Comparison of ENCODE assay signal across 19 cellular contexts in genomic region chr4:25873632-25874129, GRCh38. TPM values are rescaled to one million over a fixed set of nuclear protein-coding genes. Genes with fewer than 3 reads are reported as not detected.
DNase-seq lines count a peak whose midpoint lies in the region; ATAC-seq and TF ChIP-seq lines count a peak whose summit lies in the region.
"Had no signal": no experiment of that assay in that cellular context is flagged by ENCODE, and none has a peak within 500 bp of the region (broad histone marks: within the 10 kb centered on the region; RNA-seq: fewer than 3 reads in every experiment).

No MANE protein-coding gene starts in this region.

- TF ChIP-seq CTCF in OCI-LY1 (IDR thresholded peaks at IDR 0.05; ENCODE audit: low read length) (no peak), left lung (IDR thresholded peaks at IDR 0.05) (no peak)

- H3K4me2 ChIP-seq in OCI-LY1 (ENCODE audit: low read length) = peak overlapping the region; percentile 63

- in situ Hi-C loops in HAP-1 (cut with MboI; ENCODE audit: low sequenced_read_pairs) = no loop called here

- H3K4me3 ChIP-seq in OCI-LY1 (ENCODE audit: low read depth, low read length, poor library complexity, severe bottlenecking) (no peak overlapping the region), left lung (no peak overlapping the region), HAP-1 (no peak overlapping the region)

- H3K79me2 ChIP-seq in OCI-LY1 (ENCODE audit: insufficient read depth, low read length) = no peaks in the 10 kb centered on the region

- H3K27ac ChIP-seq in OCI-LY1 (ENCODE audit: low read depth, low read length, poor library complexity, severe bottlenecking) (peak overlapping the region; percentile 100), left lung (no peak overlapping the region)
- H3K27ac ChIP-seq: HL-60 had no signal

- peaks cover 22% of the 10 kb centered on the region for H3F3A ChIP-seq in OCI-LY1 (ENCODE audit: insufficient read depth, low read length)

- H4K20me1 ChIP-seq in OCI-LY1 (ENCODE audit: insufficient read depth, low read length) = no peaks in the 10 kb centered on the region

- intact Hi-C loops in left lung (cut with DNase I) = no loop called here

- peaks cover 100% of the 10 kb centered on the region for H3K4me1 ChIP-seq in OCI-LY1 (ENCODE audit: insufficient read depth, low read length, severe bottlenecking)
- H3K4me1 ChIP-seq in left lung = peaks cover 0 to 2% of the 10 kb centered on the region in 2 donors
- no peaks in the 10 kb centered on the region for H3K4me1 ChIP-seq in HAP-1
- H3K4me1 ChIP-seq: Caco-2 had no signal

- H3K27me3 ChIP-seq in OCI-LY1 (ENCODE audit: insufficient read depth, low read length) = no peaks in the 10 kb centered on the region
- no peaks in the 10 kb centered on the region for H3K27me3 ChIP-seq in left lung
- no peaks in the 10 kb centered on the region for H3K27me3 ChIP-seq in HAP-1 (ENCODE audit: low read depth)

- no peaks in the 10 kb centered on the region for H3K9me2 ChIP-seq in OCI-LY1 (ENCODE audit: low read depth, low read length)

- H3K9me3 ChIP-seq in OCI-LY1 (ENCODE audit: low read length) = no peaks in the 10 kb centered on the region
- H3K9me3 ChIP-seq in left lung = no peaks in the 10 kb centered on the region
- H3K9me3 ChIP-seq in HAP-1 = no peaks in the 10 kb centered on the region
- H3K9me3 ChIP-seq: Caco-2 had no signal

- H2AFZ ChIP-seq in OCI-LY1 (ENCODE audit: low read length) = no peak overlapping the region

- ATAC-seq in left lung (peak; percentile 70), GM21390 (IDR thresholded peaks at IDR 0.05; ENCODE audit: unreplicated experiment) (no peak)
- ATAC-seq: HCT116, T-cell had no signal

- peak overlapping the region; percentile 78 for H3K9ac ChIP-seq in OCI-LY1 (ENCODE audit: low read length)

- DNase-seq in NCI-H524 (lab: John Stamatoyannopoulos, UW) = peak; percentile 20
- no peak for DNase-seq in NCI-H524 treated with DMSO at 0.1 percent for 48 hours (lab: John Stamatoyannopoulos, UW)
- DNase-seq in left lung = no peak
- DNase-seq in HAP-1 (ENCODE audit: low spot score in 2 of 2) = no peak
- no peak for DNase-seq in NCI-H146 treated with DMSO at 0.1 percent for 48 hours (lab: John Stamatoyannopoulos, UW; ENCODE audit: unreplicated experiment)
- no peak for DNase-seq in activated CD4-positive, alpha-beta T cell treated with anti-CD3 and anti-CD28 coated beads, Interleukin-2, amount 50 U/mL, for 48 hours
- DNase-seq: Caco-2; DND-41; GF-D8; KBM-7; NCI-H1092 treated with DMSO at 0.1 percent for 48 hours; NCI-H1930; NCI-H510A; NK-92 treated with Interleukin-12 subunit alpha and Interleukin-12 subunit beta, amount 100 ng/mL, for 24 hours; T-cell had no signal

- no peaks in the 10 kb centered on the region for H3K36me3 ChIP-seq in OCI-LY1 (ENCODE audit: insufficient read depth, low read length)
- no peaks in the 10 kb centered on the region for H3K36me3 ChIP-seq in left lung
- no peaks in the 10 kb centered on the region for H3K36me3 ChIP-seq in HAP-1 (replicated peaks)

RNA-seq across cellular contexts. Expression of gene SEL1L3, which starts 10.9 kb away (rescaled TPM):
- total RNA-seq in left lung = 100 to 1,000 TPM in 1 of 2 donors, 10 to 100 TPM in 1; 88.1 to 121 TPM

RNA-seq across cellular contexts. Expression of gene SMIM20, which starts 40.3 kb away (rescaled TPM):
- 10 to 100 TPM; 20.1 to 28.4 TPM for total RNA-seq in left lung

Comparison
In these comparisons a context has a peak if more than half of its experiments do, and no peak if none do; other contexts are left out.
1. DNase-seq: peak in NCI-H524 (2 of 2); none in NCI-H524 treated with DMSO at 0.1 percent for 48 hours (single experiment), left lung (0 of 2), HAP-1 (0 of 2), NCI-H146 treated with DMSO at 0.1 percent for 48 hours (single experiment) and activated CD4-positive, alpha-beta T cell treated with anti-CD3 and anti-CD28 coated beads, Interleukin-2, amount 50 U/mL, for 48 hours (0 of 2).